In genomic region chr20:50363479-50363878, GRCh38 we compare ENCODE assay signal across 21 cellular contexts.
DNase-seq lines count a peak whose midpoint lies in the region; ATAC-seq, FAIRE-seq and TF ChIP-seq lines count a peak whose summit lies in the region.
"Had no signal": no experiment of that assay in that cellular context is flagged by ENCODE, and none has a peak within 500 bp of the region (broad histone marks: within the 10 kb centered on the region; RNA-seq: fewer than 3 reads in every experiment).

No MANE protein-coding gene starts in this region.

- CTCF ChIA-PET in HepG2 (lab: Yijun Ruan, JAX; ENCODE audit: low intra/inter-chr PET ratio, low total read pairs), result no interaction called here

- H3K4me1 ChIP-seq in HepG2 (ENCODE audit: insufficient read depth, low read length), result peaks cover 91% of the 10 kb centered on the region
- H3K4me1 ChIP-seq in right lobe of liver, result peaks cover 0 to 7% (median 3%) of the 10 kb centered on the region in 4 donors
- H3K4me1 ChIP-seq in Karpas-422 (ENCODE audit: low read length), result no peaks in the 10 kb centered on the region
- H3K4me1 ChIP-seq in MM.1S (ENCODE audit: low read length), result 0 out of 2 replicates have a peak, but pooled peaks cover 6% of the 10 kb centered on the region

- H3K27ac ChIP-seq in HepG2 (ENCODE audit: extremely low read length, insufficient read depth, low read length) (no peak overlapping the region), right lobe of liver (no peak overlapping the region), Karpas-422 (ENCODE audit: low read length) (no peak overlapping the region), MM.1S (ENCODE audit: low read length) (no peak overlapping the region)
- H3K27ac ChIP-seq: C4-2B had no signal

- FAIRE-seq in HepG2 (lab: Jason Lieb, UNC), result no peak
- FAIRE-seq: G401.6, GM12891, GM19239, H1 had no signal

- no peaks in the 10 kb centered on the region for H3K9me2 ChIP-seq in Karpas-422 (replicated peaks; ENCODE audit: insufficient read depth, low read length)
- H3K9me2 ChIP-seq in MM.1S (replicated peaks; ENCODE audit: insufficient read depth, low read length), result no peaks in the 10 kb centered on the region

- peak overlapping the region; percentile 41 for H3K27ac Mint-ChIP-seq in nephron progenitor cell
- H3K27ac Mint-ChIP-seq: HFFc6 had no signal

- TF ChIP-seq CTCF in HepG2 (CRISPR knock-in tag; IDR thresholded peaks at IDR 0.05), result no peak
- TF ChIP-seq CTCF in right lobe of liver (IDR thresholded peaks at IDR 0.05), result no peak
- no peak for TF ChIP-seq CTCF in nephron progenitor cell (IDR thresholded peaks at IDR 0.05)
- no peak for TF ChIP-seq CTCF in MM.1S (IDR thresholded peaks at IDR 0.05; ENCODE audit: low read length)

- H2AFZ ChIP-seq in HepG2 (ENCODE audit: low read length) (no peak overlapping the region), Karpas-422 (ENCODE audit: low read length) (no peak overlapping the region), MM.1S (ENCODE audit: low read length) (no peak overlapping the region)

- TF ChIP-seq POLR2A in HepG2 (IDR thresholded peaks at IDR 0.05; ENCODE audit: insufficient read depth in 1 of 2, low read depth in 2 of 2, low read length in 2 of 2) (no peak), right lobe of liver (IDR thresholded peaks at IDR 0.05) (no peak)

- H3K4me3 Mint-ChIP-seq in nephron progenitor cell, result no peak overlapping the region
- H3K4me3 Mint-ChIP-seq: CD4-positive, alpha-beta memory T cell; HFFc6 had no signal

- H3K9ac ChIP-seq in HepG2 (ENCODE audit: insufficient read depth, low read depth, low read length) (no peak overlapping the region), Karpas-422 (ENCODE audit: low read length) (no peak overlapping the region), MM.1S (ENCODE audit: low read length) (no peak overlapping the region)

- H3K36me3 Mint-ChIP-seq in nephron progenitor cell (ENCODE audit: low read depth), result no peaks in the 10 kb centered on the region
- H3K36me3 Mint-ChIP-seq: CD4-positive, alpha-beta memory T cell had no signal

- no TSS peak for BruUV-seq in HepG2 (replicated peaks; lab: Mats Ljungman, UMichigan)

- POLR2A ChIA-PET in HepG2 (lab: Yijun Ruan, JAX), result interaction anchor here (1.1 kb wide), 1 partner anchor 36 kb away, joined by 4 read pairs; no protein-coding TSS in a partner anchor

- H3K27me3 Mint-ChIP-seq in nephron progenitor cell (ENCODE audit: low read depth, poor library complexity), result peaks cover 12% of the 10 kb centered on the region

- H3K4me3 ChIP-seq in HepG2 (replicated peaks in 1 of 3; ENCODE audit: insufficient read depth in 1 of 3, low read depth in 2 of 3, low read length in 3 of 3) (no peak overlapping the region), right lobe of liver (no peak overlapping the region), Karpas-422 (ENCODE audit: low read length) (no peak overlapping the region), MM.1S (ENCODE audit: low read length) (no peak overlapping the region)
- H3K4me3 ChIP-seq: HAP-1 had no signal

- H3K4me2 ChIP-seq in HepG2 (ENCODE audit: low read depth, low read length), result no peak overlapping the region
- no peak overlapping the region for H3K4me2 ChIP-seq in Karpas-422 (ENCODE audit: low read depth, low read length, poor library complexity, severe bottlenecking)
- H3K4me2 ChIP-seq in MM.1S (ENCODE audit: low read depth, low read length), result no peak overlapping the region

- in situ Hi-C loops in HepG2 (cut with HindIII; ENCODE audit: extremely low pct_ligation_motif_present, low pct_unique_long_range_greater_than_20kb), result no loop called here

- H3K9me3 ChIP-seq in HepG2 (ENCODE audit: low read length) (no peaks in the 10 kb centered on the region), right lobe of liver (no peaks in the 10 kb centered on the region), Karpas-422 (ENCODE audit: low read length) (no peaks in the 10 kb centered on the region), MM.1S (replicated peaks; ENCODE audit: insufficient read depth, low read length) (no peaks in the 10 kb centered on the region)
- H3K9me3 ChIP-seq: HAP-1 had no signal

- no peaks in the 10 kb centered on the region for H3F3A ChIP-seq in MM.1S (ENCODE audit: insufficient read depth, low read length)

- no peaks in the 10 kb centered on the region for H3K36me3 ChIP-seq in HepG2 (replicated peaks in 1 of 2; ENCODE audit: control insufficient read depth in 1 of 2, insufficient read depth in 2 of 2, low read length in 2 of 2)
- no peaks in the 10 kb centered on the region for H3K36me3 ChIP-seq in right lobe of liver
- no peaks in the 10 kb centered on the region for H3K36me3 ChIP-seq in Karpas-422 (ENCODE audit: insufficient read depth, low read length)
- no peaks in the 10 kb centered on the region for H3K36me3 ChIP-seq in MM.1S (replicated peaks; ENCODE audit: insufficient read depth, low read length)
- H3K36me3 ChIP-seq: HAP-1 had no signal

- no peak for TF ChIP-seq EP300 in HepG2 (IDR thresholded peaks at IDR 0.05; ENCODE audit: low read depth in 2 of 2, low read length in 2 of 2)
- no peak for TF ChIP-seq EP300 in HepG2 (CRISPR knock-in tag; IDR thresholded peaks at IDR 0.05; ENCODE audit: borderline replicate concordance)

- H3K4me1 Mint-ChIP-seq in nephron progenitor cell, result peaks cover 26% of the 10 kb centered on the region

- H4K20me1 ChIP-seq in HepG2 (ENCODE audit: insufficient read depth, low read length) (no peaks in the 10 kb centered on the region), Karpas-422 (ENCODE audit: insufficient read depth, low read depth, low read length) (no peaks in the 10 kb centered on the region), MM.1S (ENCODE audit: insufficient read depth, low read length) (no peaks in the 10 kb centered on the region)

- DNase-seq in HepG2 (ENCODE audit: low spot score) (no peak), right lobe of liver (no peak), Karpas-422 (peak; percentile 29), nephron progenitor cell (no peak), MM.1S (no peak), SK-N-DZ (ENCODE audit: low spot score) (no peak)
- DNase-seq: 8988T; ACHN; CD4-positive, alpha-beta memory T cell; DMS153; DMS79 treated with DMSO at 0.1 percent for 48 hours; EL; HFFc6; KBM-7 had no signal

- intact Hi-C loops in HepG2 (cut with micrococcal nuclease; ENCODE audit: unreplicated experiment), result no loop called here
- intact Hi-C loops in right lobe of liver (cut with DNase I), result loop anchor here in 1 of 2 donors (10.0 kb wide), 1 partner anchor 49 kb away; no protein-coding TSS in a partner anchor

- ATAC-seq in HepG2, result no peak
- ATAC-seq in right lobe of liver, result no peak
- ATAC-seq in GM18868 (IDR thresholded peaks at IDR 0.05; ENCODE audit: unreplicated experiment), result no peak

- H3K9me3 Mint-ChIP-seq in nephron progenitor cell, result no peaks in the 10 kb centered on the region
- H3K9me3 Mint-ChIP-seq: HFFc6 had no signal

- H3K27me3 ChIP-seq in HepG2 (ENCODE audit: control insufficient read depth in 1 of 2, insufficient read depth in 2 of 2, low read length in 2 of 2) (peaks cover 2 to 41% of the 10 kb centered on the region in 2 experiments), right lobe of liver (no peaks in the 10 kb centered on the region), Karpas-422 (ENCODE audit: low read length) (no peaks in the 10 kb centered on the region), MM.1S (replicated peaks; ENCODE audit: insufficient read depth, low read length) (peaks cover 92% of the 10 kb centered on the region)

- 66% methylated on average over 5 of the region's 5 CpGs for WGBS in HepG2 (ENCODE audit: low lambda C conversion rate)
- WGBS in right lobe of liver (ENCODE audit: insufficient coverage, low coverage, low lambda C conversion rate, missing lambda C conversion rate), result 84% methylated on average over 3 of the region's 5 CpGs

- TF ChIP-seq RAD21 in HepG2 (CRISPR knock-in tag; IDR thresholded peaks at IDR 0.05), result no peak

- H3K79me2 ChIP-seq in HepG2 (ENCODE audit: insufficient read depth, low read length), result no peaks in the 10 kb centered on the region
- no peaks in the 10 kb centered on the region for H3K79me2 ChIP-seq in Karpas-422 (ENCODE audit: low read length)
- H3K79me2 ChIP-seq in MM.1S (ENCODE audit: low read length), result no peaks in the 10 kb centered on the region

TF ChIP-seq in HepG2, 621 proteins besides CTCF, POLR2A, EP300 and RAD21 (continues in another document):
- TF ChIP-seq SYNCRIP (IDR thresholded peaks at IDR 0.05; ENCODE audit: insufficient read depth, low read depth, low read length) (no peak), ZNF326 (CRISPR knock-in tag; IDR thresholded peaks at IDR 0.05; ENCODE audit: borderline replicate concordance) (no peak), PBX2 (CRISPR knock-in tag; IDR thresholded peaks at IDR 0.05) (no peak), YY1 (IDR thresholded peaks at IDR 0.05; ENCODE audit: insufficient read depth, insufficient replicate concordance, low read depth, low read length) (no peak)
